In the genomic region with DNA sequence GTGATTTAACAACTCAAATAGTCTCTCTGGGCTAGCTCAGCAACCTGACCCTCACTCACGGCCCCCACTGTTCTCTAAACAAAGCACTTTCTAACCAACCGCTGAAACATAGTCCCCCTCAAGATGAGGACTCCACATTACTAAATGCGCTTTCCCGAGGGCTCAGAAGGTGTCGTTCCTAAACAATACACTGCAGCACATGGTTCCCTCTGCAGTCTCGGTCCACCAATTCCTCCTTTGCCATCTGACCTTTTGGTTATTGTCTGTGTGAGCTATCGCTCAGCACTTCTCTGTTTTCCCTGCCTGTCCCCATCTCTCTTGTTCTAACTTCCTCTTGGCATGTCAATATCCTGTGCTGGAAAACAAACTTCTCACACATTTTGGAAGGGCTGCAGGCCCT, we compare ENCODE assay signal across 1 cellular context.
TF ChIP-seq lines count a peak whose summit lies in the region.

No MANE protein-coding gene starts in this region.

TF ChIP-seq in endothelial cell of umbilical vein, 7 proteins besides CTCF, POLR2A, EP300 and RAD21:
- no peak for TF ChIP-seq FOS (IDR thresholded peaks at IDR 0.05; ENCODE audit: borderline replicate concordance, insufficient read depth, low read length)
- no peak for TF ChIP-seq GATA2 (IDR thresholded peaks at IDR 0.05; ENCODE audit: insufficient read depth, insufficient read length, low read depth, low read length)
- TF ChIP-seq EZH2 (IDR thresholded peaks at IDR 0.05; ENCODE audit: borderline replicate concordance, low read depth, low read length, severe bottlenecking): no peak
- no peak for TF ChIP-seq MYC (IDR thresholded peaks at IDR 0.05; ENCODE audit: low read depth, low read length)
- TF ChIP-seq, protein P1, sequence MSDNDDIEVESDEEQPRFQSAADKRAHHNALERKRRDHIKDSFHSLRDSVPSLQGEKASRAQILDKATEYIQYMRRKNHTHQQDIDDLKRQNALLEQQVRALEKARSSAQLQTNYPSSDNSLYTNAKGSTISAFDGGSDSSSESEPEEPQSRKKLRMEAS (IDR thresholded peaks at IDR 0.05; ENCODE audit: insufficient read depth, insufficient read length): no peak
- no peak for TF ChIP-seq JUN (IDR thresholded peaks at IDR 0.05; ENCODE audit: borderline replicate concordance, insufficient read depth, insufficient read length, low read depth)
- TF ChIP-seq POLR2AphosphoS5 (IDR thresholded peaks at IDR 0.05; ENCODE audit: insufficient read depth, low read depth, low read length): no peak
TF ChIP-seq in endothelial cell of umbilical vein: peak in this region for 0.
